11 cellular contexts compared by ENCODE assay signal in genomic region chr5:13566903-13567339, GRCh38.
DNase-seq lines count a peak whose midpoint lies in the region; FAIRE-seq and TF ChIP-seq lines count a peak whose summit lies in the region.
"Had no signal": no experiment of that assay in that cellular context is flagged by ENCODE, and none has a peak within 500 bp of the region (broad histone marks: within the 10 kb centered on the region; RNA-seq: fewer than 3 reads in every experiment).

No MANE protein-coding gene starts in this region.

- no peaks in the 10 kb centered on the region for H4K20me1 ChIP-seq in keratinocyte (ENCODE audit: control insufficient read depth, extremely low read depth, insufficient read depth, low read length)

- no peak overlapping the region for H3K9ac ChIP-seq in keratinocyte (ENCODE audit: control insufficient read depth, extremely low read depth, insufficient read depth, low read length)

- DNase-seq in ACHN, result peak; percentile 0
- peak; percentile 97 for DNase-seq in HT1080 (ENCODE audit: low read depth)
- DNase-seq in T1000 (lab: John Stamatoyannopoulos, UW), result peak; percentile 15
- DNase-seq in keratinocyte (ENCODE audit: low read depth, low spot score), result peak; percentile 86
- DNase-seq in NCI-H2196 treated with DMSO at 0.1 percent for 48 hours (lab: John Stamatoyannopoulos, UW; ENCODE audit: unreplicated experiment), result no peak
- DNase-seq in GM19240 (ENCODE audit: insufficient read length, low spot score), result no peak
- no peak for DNase-seq in NCI-H1417 treated with DMSO at 0.1 percent for 48 hours (lab: John Stamatoyannopoulos, UW)
- no peak for DNase-seq in NCI-H526 treated with DMSO at 0.1 percent for 48 hours (lab: John Stamatoyannopoulos, UW)
- DNase-seq: NCI-H1694 treated with DMSO at 0.1 percent for 48 hours; stimulated activated naive CD4-positive, alpha-beta T cell treated with Interleukin-2 at 50 U/mL for 16 hours had no signal

- H2AFZ ChIP-seq in keratinocyte (ENCODE audit: control insufficient read depth, low read length), result no peak overlapping the region

- dilution Hi-C loops in keratinocyte (cut with MboI; ENCODE audit: extremely low pct_ligation_motif_present, low sequenced_read_pairs), result no loop called here

- no peak for TF ChIP-seq CTCF in keratinocyte (optimal IDR thresholded peaks at IDR 0.05 in 1 of 3, IDR thresholded peaks at IDR 0.05 in 1 of 3, conservative IDR thresholded peaks at IDR 0.05 in 1 of 3; ENCODE audit: extremely low read depth in 1 of 3, insufficient read depth in 2 of 3, low read length in 3 of 3)

- in situ Hi-C loops in ACHN (cut with HindIII; ENCODE audit: low pct_ligation_motif_present, low pct_unique_long_range_greater_than_20kb, low sequenced_read_pairs), result no loop called here

- no peaks in the 10 kb centered on the region for H3K36me3 ChIP-seq in keratinocyte (ENCODE audit: control insufficient read depth in 2 of 2, extremely low read depth in 1 of 2, insufficient read depth in 2 of 2, low read length in 2 of 2)

- H3K4me3 ChIP-seq in keratinocyte (ENCODE audit: control insufficient read depth in 2 of 3, extremely low read depth in 1 of 3, insufficient read depth in 2 of 3, low read depth in 1 of 3, low read length in 3 of 3), result no peak overlapping the region

- no peaks in the 10 kb centered on the region for H3K27me3 ChIP-seq in keratinocyte (ENCODE audit: control insufficient read depth, extremely low read depth, insufficient read depth, low read length)

- no peaks in the 10 kb centered on the region for H3K79me2 ChIP-seq in keratinocyte (ENCODE audit: control insufficient read depth, insufficient read depth, low read length)

- peaks cover 30% of the 10 kb centered on the region for H3K4me1 ChIP-seq in keratinocyte (ENCODE audit: control insufficient read depth, extremely low read depth, insufficient read depth, low read length)

- H3K9me3 ChIP-seq in keratinocyte (ENCODE audit: control insufficient read depth, low read depth, low read length), result peaks cover 13% of the 10 kb centered on the region

- no peaks in the 10 kb centered on the region for H3K9me1 ChIP-seq in keratinocyte (ENCODE audit: control insufficient read depth, extremely low read depth, insufficient read depth, low read length)

- peak; percentile 99 for FAIRE-seq in keratinocyte (lab: Jason Lieb, UNC)
- FAIRE-seq: GM19239 had no signal

- peak overlapping the region; percentile 19 for H3K4me2 ChIP-seq in keratinocyte (ENCODE audit: control insufficient read depth, extremely low read depth, insufficient read depth, low read depth, low read length)

- H3K27ac ChIP-seq in keratinocyte (ENCODE audit: control insufficient read depth, insufficient read depth, low read length), result peak overlapping the region; percentile 78

Comparison
In these comparisons a context has a peak if more than half of its experiments do, and no peak if none do; other contexts are left out.
1. DNase-seq: peak in ACHN (single experiment), HT1080 (single experiment), T1000 (single experiment) and keratinocyte (single experiment); none in NCI-H2196 treated with DMSO at 0.1 percent for 48 hours (single experiment), GM19240 (single experiment), NCI-H1417 treated with DMSO at 0.1 percent for 48 hours (single experiment) and NCI-H526 treated with DMSO at 0.1 percent for 48 hours (single experiment).